ENCODE assay signal across 25 cellular contexts in the genomic region with DNA sequence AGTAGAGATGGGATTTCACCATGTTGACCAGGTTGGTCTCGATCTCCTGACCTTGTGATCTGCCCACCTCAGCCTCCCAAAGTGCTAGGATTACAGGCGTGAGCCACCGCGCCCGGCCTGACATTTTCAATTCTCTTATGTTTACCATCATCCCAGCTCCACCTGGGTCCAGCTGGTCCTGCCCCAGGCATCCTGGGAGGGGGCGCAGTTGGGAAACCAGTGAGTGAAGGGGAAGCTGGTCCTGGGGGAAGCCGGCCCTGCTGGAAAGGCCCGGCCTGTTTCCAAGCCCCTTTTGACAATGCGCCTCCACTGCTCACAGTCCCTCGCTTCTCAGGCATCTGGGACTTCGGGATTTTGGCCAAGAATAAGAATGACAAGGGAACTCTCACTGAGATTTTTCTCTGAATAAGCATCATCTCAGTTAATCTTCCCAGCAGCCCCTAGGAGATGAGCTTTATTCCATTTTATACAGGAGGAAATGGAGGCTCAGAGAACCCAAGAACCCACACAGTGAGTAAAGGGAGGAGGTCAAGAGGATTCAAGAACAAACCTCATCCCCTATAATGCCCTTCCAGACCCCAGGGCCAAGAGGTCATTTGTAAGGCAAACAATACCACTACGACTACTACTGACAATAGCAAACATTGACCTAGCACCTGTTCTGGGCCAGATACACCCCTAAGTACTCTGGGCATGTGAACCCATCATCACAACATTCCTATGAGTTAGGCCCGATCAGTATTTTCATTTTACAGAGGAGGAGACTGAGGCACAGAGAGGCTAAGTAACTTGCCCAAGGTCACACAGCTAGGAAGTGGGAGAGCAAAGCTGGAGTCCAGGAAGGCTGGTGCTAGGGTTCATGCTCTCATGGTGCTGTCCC. TPM values are rescaled to one million over a fixed set of nuclear protein-coding genes. Genes with fewer than 3 reads are reported as not detected.
"Had no signal": no experiment of that assay in that cellular context is flagged by ENCODE, and none has a peak within 500 bp of the region (broad histone marks: within the 10 kb centered on the region; RNA-seq: fewer than 3 reads in every experiment).

No MANE protein-coding gene starts in this region.

- H3K27me3 Mint-ChIP-seq: brain had no signal

- ATAC-seq: activated CD4-positive, alpha-beta T cell treated with anti-CD3 and anti-CD28 coated beads for 36 hours; gastroesophageal sphincter; heart right ventricle; left lobe of liver; T-helper 17 cell; upper lobe of right lung had no signal

- H3K36me3 ChIP-seq: gastroesophageal sphincter, heart right ventricle, neutrophil, right atrium auricular region, suprapubic skin, upper lobe of right lung, WERI-Rb-1 had no signal

- H3K27ac Mint-ChIP-seq: activated CD4-positive, alpha-beta memory T cell treated with anti-CD3 and anti-CD28 coated beads, Interleukin-2, amount 10 ng/mL, durations not matched to agents 7 days and 5 days; activated CD4-positive, alpha-beta T cell treated with anti-CD3 and anti-CD28 coated beads for 36 hours; activated naive CD8-positive, alpha-beta T cell treated with anti-CD3 and anti-CD28 coated beads for 36 hours; dendritic cell treated with granulocyte-macrophage colony-stimulating factor and Interleukin-4, amounts not matched to agents 40 ng/mL and 50 ng/mL, for 4 days; naive B cell; T-helper 17 cell had no signal

- FAIRE-seq: islet of Langerhans had no signal

- H3K4me3 ChIP-seq: gastroesophageal sphincter, heart right ventricle, right atrium auricular region, skin epidermis, suprapubic skin, upper lobe of right lung had no signal

- H3K27me3 ChIP-seq: neutrophil, right atrium auricular region, suprapubic skin, upper lobe of right lung had no signal

- H3K9me3 Mint-ChIP-seq: activated CD4-positive, alpha-beta memory T cell treated with anti-CD3 and anti-CD28 coated beads, Interleukin-2, amount 10 ng/mL, durations not matched to agents 7 days and 5 days; activated naive CD8-positive, alpha-beta T cell treated with anti-CD3 and anti-CD28 coated beads for 36 hours; central memory CD8-positive, alpha-beta T cell; dendritic cell treated with granulocyte-macrophage colony-stimulating factor and Interleukin-4, amounts not matched to agents 40 ng/mL and 50 ng/mL, for 4 days had no signal

- H3K4me3 Mint-ChIP-seq: activated CD4-positive, alpha-beta memory T cell treated with anti-CD3 and anti-CD28 coated beads, Interleukin-2, amount 10 ng/mL, durations not matched to agents 7 days and 5 days; activated CD4-positive, alpha-beta T cell treated with anti-CD3 and anti-CD28 coated beads for 36 hours; activated naive CD8-positive, alpha-beta T cell treated with anti-CD3 and anti-CD28 coated beads for 36 hours; brain; central memory CD8-positive, alpha-beta T cell; dendritic cell treated with granulocyte-macrophage colony-stimulating factor and Interleukin-4, amounts not matched to agents 40 ng/mL and 50 ng/mL, for 4 days; naive B cell; T-helper 17 cell had no signal

- DNase-seq: activated CD4-positive, alpha-beta memory T cell treated with anti-CD3 and anti-CD28 coated beads, Interleukin-2, amount 10 ng/mL, durations not matched to agents 7 days and 5 days; activated CD4-positive, alpha-beta T cell treated with anti-CD3 and anti-CD28 coated beads for 36 hours; activated effector memory CD4-positive, alpha-beta T cell treated with anti-CD3 and anti-CD28 coated beads, Interleukin-2, amount 50 U/mL, for 16 hours; activated naive CD8-positive, alpha-beta T cell treated with anti-CD3 and anti-CD28 coated beads for 36 hours; activated T-cell treated with anti-CD3 and anti-CD28 coated beads, Interleukin-2, amount 50 U/mL, for 48 hours; heart right ventricle; naive B cell; stimulated activated CD4-positive, alpha-beta T cell treated with anti-CD3 and anti-CD28 coated beads, Interleukin-15, amount 100 ng/mL, for 24 hours; stimulated activated CD4-positive, alpha-beta T cell treated with anti-CD3 and anti-CD28 coated beads, Interleukin-4, amount 100 ng/mL, for 4 hours; stimulated activated CD8-positive, alpha-beta memory T cell treated with anti-CD3 and anti-CD28 coated beads, Interleukin-4, amount 100 ng/mL, for 48 hours; stimulated activated naive CD4-positive, alpha-beta T cell treated with Interleukin-2 at 50 U/mL for 16 hours; T-helper 17 cell; upper lobe of right lung; WERI-Rb-1 had no signal

- H3K4me1 ChIP-seq: gastroesophageal sphincter, heart right ventricle, right atrium auricular region, suprapubic skin, upper lobe of right lung had no signal

- H3K36me3 Mint-ChIP-seq: activated naive CD8-positive, alpha-beta T cell treated with anti-CD3 and anti-CD28 coated beads for 36 hours; naive B cell had no signal

- H3K9me3 ChIP-seq: gastroesophageal sphincter, heart right ventricle, neutrophil, right atrium auricular region, suprapubic skin, upper lobe of right lung had no signal

- H3K4me1 Mint-ChIP-seq: activated CD4-positive, alpha-beta T cell treated with anti-CD3 and anti-CD28 coated beads for 36 hours; activated naive CD8-positive, alpha-beta T cell treated with anti-CD3 and anti-CD28 coated beads for 36 hours; central memory CD8-positive, alpha-beta T cell; naive B cell; T-helper 17 cell had no signal

- H3K27ac ChIP-seq: gastroesophageal sphincter, heart right ventricle, neutrophil, right atrium auricular region, skin epidermis, suprapubic skin, upper lobe of right lung, WERI-Rb-1 had no signal

RNA-seq across cellular contexts. Expression of gene SLC13A3, which starts 14.0 kb away (rescaled TPM):
- total RNA-seq: activated CD4-positive, alpha-beta memory T cell treated with anti-CD3 and anti-CD28 coated beads, Interleukin-2, amount 10 ng/mL, durations not matched to agents 7 days and 5 days; activated naive CD8-positive, alpha-beta T cell treated with anti-CD3 and anti-CD28 coated beads for 36 hours; lung microvascular endothelial cell had no signal
